ENCODE assay signal across 11 cellular contexts in genomic region chr4:98482503-98482846, GRCh38.
DNase-seq lines count a peak whose midpoint lies in the region; ATAC-seq and TF ChIP-seq lines count a peak whose summit lies in the region.
"Had no signal": no experiment of that assay in that cellular context is flagged by ENCODE, and none has a peak within 500 bp of the region (broad histone marks: within the 10 kb centered on the region; RNA-seq: fewer than 3 reads in every experiment).

No MANE protein-coding gene starts in this region.

- peaks cover 40% of the 10 kb centered on the region for H3K79me2 ChIP-seq in smooth muscle cell (ENCODE audit: low read depth)

- H3K4me1 Mint-ChIP-seq in activated T-cell treated with anti-CD3 and anti-CD28 coated beads, Interleukin-2, amount 50 U/mL, for 72 hours (ENCODE audit: low read depth) = peaks cover 92% of the 10 kb centered on the region

- H4K20me1 ChIP-seq in smooth muscle cell (ENCODE audit: low read depth) = no peaks in the 10 kb centered on the region

- H3K4me1 ChIP-seq in smooth muscle cell (ENCODE audit: low read depth) = peaks cover 15% of the 10 kb centered on the region
- H3K4me1 ChIP-seq in colonic mucosa = no peaks in the 10 kb centered on the region
- H3K4me1 ChIP-seq in upper lobe of left lung = no peaks in the 10 kb centered on the region
- H3K4me1 ChIP-seq: gastrocnemius medialis had no signal

- H3K9me3 Mint-ChIP-seq in activated T-cell treated with anti-CD3 and anti-CD28 coated beads, Interleukin-2, amount 50 U/mL, for 72 hours = no peaks in the 10 kb centered on the region

- DNase-seq in activated T-cell treated with anti-CD3 and anti-CD28 coated beads, Interleukin-2, amount 50 U/mL, for 72 hours = no peak
- DNase-seq in activated T-cell treated with anti-CD3 and anti-CD28 coated beads, Interleukin-2, amount 50 U/mL, for 1 hour = no peak
- DNase-seq in smooth muscle cell (lab: John Stamatoyannopoulos, UW; ENCODE audit: unreplicated experiment) (no peak), colonic mucosa (no peak), dermis blood vessel endothelial cell (no peak), upper lobe of left lung (no peak)
- DNase-seq: gastrocnemius medialis, NCI-H1436 had no signal

- ATAC-seq in activated T-cell treated with anti-CD3 and anti-CD28 coated beads, Interleukin-2, amount 50 U/mL, for 72 hours (replicated peaks in 1 of 2) = no peak
- ATAC-seq in HG02610 (IDR thresholded peaks at IDR 0.05; ENCODE audit: unreplicated experiment) = peak; percentile 26
- ATAC-seq in HG03575 (IDR thresholded peaks at IDR 0.05; ENCODE audit: extremely low read depth, insufficient number of reproducible peaks, low FRiP score, unreplicated experiment) = peak; percentile 2
- ATAC-seq in upper lobe of left lung (ENCODE audit: low FRiP score in 2 of 2) = no peak
- ATAC-seq: gastrocnemius medialis had no signal

- intact Hi-C loops in colonic mucosa (cut with DNase I) = no loop called here

- H3K4me3 ChIP-seq in smooth muscle cell (no peak overlapping the region), colonic mucosa (no peak overlapping the region), upper lobe of left lung (no peak overlapping the region)
- H3K4me3 ChIP-seq: cardiac muscle cell, gastrocnemius medialis had no signal

- H3K27me3 Mint-ChIP-seq in activated T-cell treated with anti-CD3 and anti-CD28 coated beads, Interleukin-2, amount 50 U/mL, for 72 hours (ENCODE audit: low read depth) = no peaks in the 10 kb centered on the region

- WGBS in smooth muscle cell (ENCODE audit: low lambda C conversion rate) = 100% methylated on average over 3 of the region's 3 CpGs
- WGBS in upper lobe of left lung, 2 donors = 85 to 91% methylated on average over 3 of the region's 3 CpGs

- H2AFZ ChIP-seq in smooth muscle cell (ENCODE audit: low read depth) = no peak overlapping the region

- H3K36me3 Mint-ChIP-seq in activated T-cell treated with anti-CD3 and anti-CD28 coated beads, Interleukin-2, amount 50 U/mL, for 72 hours (ENCODE audit: insufficient read depth in 2 of 2) = peaks cover 7 to 10% of the 10 kb centered on the region in 2 donors

- H3K4me2 ChIP-seq in smooth muscle cell = peak overlapping the region; percentile 73

- peak overlapping the region; percentile 89 for H3K27ac ChIP-seq in smooth muscle cell (ENCODE audit: low read depth)
- H3K27ac ChIP-seq in colonic mucosa = no peak overlapping the region
- H3K27ac ChIP-seq in upper lobe of left lung = no peak overlapping the region
- H3K27ac ChIP-seq: cardiac muscle cell, gastrocnemius medialis had no signal

- H3K36me3 ChIP-seq in smooth muscle cell (ENCODE audit: low read depth) = no peaks in the 10 kb centered on the region
- H3K36me3 ChIP-seq in colonic mucosa = no peaks in the 10 kb centered on the region
- no peaks in the 10 kb centered on the region for H3K36me3 ChIP-seq in upper lobe of left lung
- H3K36me3 ChIP-seq: cardiac muscle cell, gastrocnemius medialis had no signal

- H3K27ac Mint-ChIP-seq in activated T-cell treated with anti-CD3 and anti-CD28 coated beads, Interleukin-2, amount 50 U/mL, for 72 hours = peak overlapping the region; percentile 95

- H3K9ac ChIP-seq in smooth muscle cell (ENCODE audit: low read depth) (peak overlapping the region; percentile 69), colonic mucosa (ENCODE audit: low read depth in 2 of 2, low read length in 2 of 2) (no peak overlapping the region)

- H3F3A ChIP-seq in smooth muscle cell (ENCODE audit: low read depth) = no peaks in the 10 kb centered on the region

- H3K9me3 ChIP-seq in smooth muscle cell (replicated peaks; ENCODE audit: low read depth) (no peaks in the 10 kb centered on the region), colonic mucosa (no peaks in the 10 kb centered on the region), upper lobe of left lung (no peaks in the 10 kb centered on the region)
- H3K9me3 ChIP-seq: gastrocnemius medialis had no signal

- H3K27me3 ChIP-seq in smooth muscle cell (ENCODE audit: low read depth) = no peaks in the 10 kb centered on the region
- no peaks in the 10 kb centered on the region for H3K27me3 ChIP-seq in colonic mucosa
- H3K27me3 ChIP-seq in upper lobe of left lung = no peaks in the 10 kb centered on the region
- H3K27me3 ChIP-seq: cardiac muscle cell, gastrocnemius medialis had no signal

- no peak for TF ChIP-seq EP300 in upper lobe of left lung (IDR thresholded peaks at IDR 0.05)

- peak overlapping the region; percentile 80 to 86 for H3K4me3 Mint-ChIP-seq in activated T-cell treated with anti-CD3 and anti-CD28 coated beads, Interleukin-2, amount 50 U/mL, for 72 hours

- TF ChIP-seq POLR2A in upper lobe of left lung (IDR thresholded peaks at IDR 0.05) = no peak

- TF ChIP-seq CTCF in smooth muscle cell (IDR thresholded peaks at IDR 0.05; ENCODE audit: borderline replicate concordance, insufficient read depth, poor library complexity, severe bottlenecking) = no peak
- no peak for TF ChIP-seq CTCF in colonic mucosa (IDR thresholded peaks at IDR 0.05)
- no peak for TF ChIP-seq CTCF in upper lobe of left lung (IDR thresholded peaks at IDR 0.05)

Comparison
In these comparisons a context has a peak if more than half of its experiments do, and no peak if none do; other contexts are left out.
1. ATAC-seq: peak in HG02610 (single experiment) and HG03575 (single experiment); none in activated T-cell treated with anti-CD3 and anti-CD28 coated beads, Interleukin-2, amount 50 U/mL, for 72 hours (0 of 2) and upper lobe of left lung (0 of 2).